In the genomic region with DNA sequence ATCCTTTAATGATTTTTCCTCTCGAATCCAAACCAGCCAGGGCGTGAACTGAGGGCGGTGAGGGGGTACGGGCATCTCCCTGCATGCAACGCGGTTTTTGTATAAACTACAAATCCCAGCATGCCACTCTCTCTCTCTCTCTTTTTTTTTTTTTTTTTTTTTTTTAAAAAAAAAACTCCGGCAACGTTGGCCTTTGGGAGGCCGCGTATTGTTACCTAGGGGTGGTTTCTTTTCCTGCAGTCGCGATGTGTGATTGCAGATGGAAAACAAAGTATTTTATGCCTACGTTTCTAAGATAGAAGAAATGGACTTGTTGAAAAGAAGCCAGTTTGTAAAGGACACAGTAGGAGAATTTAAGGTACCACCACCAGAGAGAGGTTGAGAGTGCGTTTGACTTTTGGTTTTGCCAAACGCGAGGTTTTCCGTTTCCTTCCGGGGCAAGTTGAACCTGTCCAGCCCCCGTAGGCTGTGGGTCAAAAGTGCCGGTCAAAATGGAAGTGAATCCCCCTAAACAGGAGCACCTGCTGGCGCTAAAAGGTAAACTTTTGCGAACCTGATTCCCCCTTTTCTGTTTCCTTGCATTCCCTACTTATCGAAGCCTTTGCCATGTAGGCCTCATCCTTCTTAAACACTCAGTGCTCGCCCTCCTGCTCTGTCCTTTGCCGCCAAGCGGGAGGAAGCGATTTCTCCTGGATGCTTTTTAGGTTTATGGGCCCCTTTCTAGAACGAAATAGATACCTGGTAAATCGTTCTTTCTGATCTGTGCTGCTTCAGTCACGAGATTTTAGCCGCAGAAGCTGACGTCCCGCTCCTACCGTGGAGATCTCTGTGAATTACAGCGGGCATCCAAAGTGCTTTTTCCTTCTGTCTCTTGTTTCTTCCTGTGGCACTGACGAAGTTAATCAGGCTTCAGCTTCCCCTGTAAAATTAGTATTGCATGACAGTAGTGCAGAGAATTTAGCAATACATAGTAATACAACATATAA, we compare ENCODE assay signal across 8 cellular contexts. TPM values are rescaled to one million over a fixed set of nuclear protein-coding genes. Genes with fewer than 3 reads are reported as not detected.
DNase-seq lines count a peak whose midpoint lies in the region; ATAC-seq and TF ChIP-seq lines count a peak whose summit lies in the region.

Gene SHLD3 (plus strand): TSS at position 458 of the 986 bp plus-strand sequence. CDS start 4,561 bp downstream, outside the sequence.
A gene with protein sequence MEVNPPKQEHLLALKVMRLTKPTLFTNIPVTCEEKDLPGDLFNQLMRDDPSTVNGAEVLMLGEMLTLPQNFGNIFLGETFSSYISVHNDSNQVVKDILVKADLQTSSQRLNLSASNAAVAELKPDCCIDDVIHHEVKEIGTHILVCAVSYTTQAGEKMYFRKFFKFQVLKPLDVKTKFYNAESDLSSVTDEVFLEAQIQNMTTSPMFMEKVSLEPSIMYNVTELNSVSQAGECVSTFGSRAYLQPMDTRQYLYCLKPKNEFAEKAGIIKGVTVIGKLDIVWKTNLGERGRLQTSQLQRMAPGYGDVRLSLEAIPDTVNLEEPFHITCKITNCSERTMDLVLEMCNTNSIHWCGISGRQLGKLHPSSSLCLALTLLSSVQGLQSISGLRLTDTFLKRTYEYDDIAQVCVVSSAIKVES (plus strand): TSS at position 458 of the 986 bp plus-strand sequence. CDS start 34 bp downstream, at position 492.

- H3K4me2 ChIP-seq in BLaER1, result peak within 1 kb of the TSS; percentile 94

- H3K4me1 Mint-ChIP-seq in activated CD4-positive, alpha-beta T cell treated with anti-CD3 and anti-CD28 coated beads, Interleukin-2, amount 10 ng/mL, durations not matched to agents 24 days and 14 days, result peaks cover 28% of the 10 kb centered on the region

- no peak for TF ChIP-seq CTCF in left lung (IDR thresholded peaks at IDR 0.05)

- H3K27ac Mint-ChIP-seq in activated CD4-positive, alpha-beta T cell treated with anti-CD3 and anti-CD28 coated beads, Interleukin-2, amount 10 ng/mL, durations not matched to agents 24 days and 14 days, result peak within 1 kb of the TSS; percentile 99

- H3K36me3 ChIP-seq in BLaER1 (peaks cover 18% of the 10 kb centered on the region), left lung (peaks cover 0 to 11% of the 10 kb centered on the region in 2 donors)

- DNase-seq in GM19240 (ENCODE audit: insufficient read length, low spot score), result peak; percentile 14
- peak; percentile 68 for DNase-seq in NCI-H524 treated with DMSO at 0.1 percent for 48 hours (lab: John Stamatoyannopoulos, UW)
- peak; percentile 95 for DNase-seq in activated CD4-positive, alpha-beta T cell treated with anti-CD3 and anti-CD28 coated beads, Interleukin-2, amount 10 ng/mL, durations not matched to agents 24 days and 14 days
- DNase-seq in dermis blood vessel endothelial cell, result peak; percentile 91
- DNase-seq in left lung, result peak; percentile 74 to 88
- DNase-seq in stimulated activated CD4-positive, alpha-beta T cell treated with anti-CD3 and anti-CD28 coated beads, Interleukin-2, amount 100 ng/mL, for 4 hours (ENCODE audit: low read depth), result peak; percentile 74

- H4K20me1 ChIP-seq in BLaER1, result peaks cover 14% of the 10 kb centered on the region; the same call in 1 of the 2 replicates

- H3K9me3 Mint-ChIP-seq in activated CD4-positive, alpha-beta T cell treated with anti-CD3 and anti-CD28 coated beads, Interleukin-2, amount 10 ng/mL, durations not matched to agents 24 days and 14 days, result no peaks in the 10 kb centered on the region

- H3K4me1 ChIP-seq in BLaER1, result peaks cover 42% of the 10 kb centered on the region
- H3K4me1 ChIP-seq in left lung, result peaks cover 18 to 46% of the 10 kb centered on the region in 2 donors

- H3K27me3 Mint-ChIP-seq in activated CD4-positive, alpha-beta T cell treated with anti-CD3 and anti-CD28 coated beads, Interleukin-2, amount 10 ng/mL, durations not matched to agents 24 days and 14 days, result no peaks in the 10 kb centered on the region

- H3K9me3 ChIP-seq in BLaER1 (no peaks in the 10 kb centered on the region), left lung (no peaks in the 10 kb centered on the region)

- ATAC-seq in HG03460 (IDR thresholded peaks at IDR 0.05; ENCODE audit: unreplicated experiment) (peak; percentile 73), left lung (peak; percentile 92)

- no peaks in the 10 kb centered on the region for H3K27me3 ChIP-seq in BLaER1
- H3K27me3 ChIP-seq in left lung, result no peaks in the 10 kb centered on the region

- intact Hi-C loops in activated CD4-positive, alpha-beta T cell treated with anti-CD3 and anti-CD28 coated beads, Interleukin-2, amount 10 ng/mL, durations not matched to agents 24 days and 14 days (cut with micrococcal nuclease), result loop anchor here (1.0 to 2.0 kb wide), 6 partner anchors 62 to 856 kb away; partner anchors contain the start of genes CENPK, CWC27, ERBIN and PPWD1
- intact Hi-C loops in left lung (cut with DNase I), result no loop called here

- H3K4me3 Mint-ChIP-seq in activated CD4-positive, alpha-beta T cell treated with anti-CD3 and anti-CD28 coated beads, Interleukin-2, amount 10 ng/mL, durations not matched to agents 24 days and 14 days, result peak within 1 kb of the TSS; percentile 91

- peak within 1 kb of the TSS; percentile 90 for H3K9ac ChIP-seq in BLaER1

- H3K4me3 ChIP-seq in BLaER1 (peak within 1 kb of the TSS; percentile 87), left lung (peak within 1 kb of the TSS; percentile 82 to 93)

- H3K27ac ChIP-seq in BLaER1 (peak within 1 kb of the TSS; percentile 82), left lung (peak within 1 kb of the TSS; percentile 87 to 90)

- H3K36me3 Mint-ChIP-seq in activated CD4-positive, alpha-beta T cell treated with anti-CD3 and anti-CD28 coated beads, Interleukin-2, amount 10 ng/mL, durations not matched to agents 24 days and 14 days (ENCODE audit: low read depth), result peaks cover 15% of the 10 kb centered on the region

RNA-seq across cellular contexts. Expression of gene SHLD3, which starts in this region (rescaled TPM):
- total RNA-seq in activated CD4-positive, alpha-beta T cell treated with anti-CD3 and anti-CD28 coated beads, Interleukin-2, amount 10 ng/mL, durations not matched to agents 24 days and 14 days, result 4.7 and 5.1 TPM in 2 replicates
- total RNA-seq in dermis blood vessel endothelial cell (4.0 and 6.3 TPM in 2 replicates), left lung (1 to 10 TPM; 3.1 to 4.1 TPM)

RNA-seq across cellular contexts. Expression of the second gene that starts in this region (rescaled TPM):
- total RNA-seq in activated CD4-positive, alpha-beta T cell treated with anti-CD3 and anti-CD28 coated beads, Interleukin-2, amount 10 ng/mL, durations not matched to agents 24 days and 14 days, result 22.4 and 27.2 TPM in 2 replicates
- 29.0 and 29.3 TPM in 2 replicates for total RNA-seq in dermis blood vessel endothelial cell
- total RNA-seq in left lung, result 10 to 100 TPM; 18.4 to 20.2 TPM

Comparison
In these comparisons a context has a peak if more than half of its experiments do, and no peak if none do; other contexts are left out.
1. Peak in every context shown above with its lines: DNase-seq, ATAC-seq, H3K4me3 ChIP-seq and H3K27ac ChIP-seq.
2. DNase-seq: peak in every context shown above with its lines; median percentile 95 in activated CD4-positive, alpha-beta T cell treated with anti-CD3 and anti-CD28 coated beads, Interleukin-2, amount 10 ng/mL, durations not matched to agents 24 days and 14 days; 91 in dermis blood vessel endothelial cell; 81 in left lung; 74 in stimulated activated CD4-positive, alpha-beta T cell treated with anti-CD3 and anti-CD28 coated beads, Interleukin-2, amount 100 ng/mL, for 4 hours; 68 in NCI-H524 treated with DMSO at 0.1 percent for 48 hours; 14 in GM19240.